ENCODE assay signal across 8 cellular contexts in the genomic region with DNA sequence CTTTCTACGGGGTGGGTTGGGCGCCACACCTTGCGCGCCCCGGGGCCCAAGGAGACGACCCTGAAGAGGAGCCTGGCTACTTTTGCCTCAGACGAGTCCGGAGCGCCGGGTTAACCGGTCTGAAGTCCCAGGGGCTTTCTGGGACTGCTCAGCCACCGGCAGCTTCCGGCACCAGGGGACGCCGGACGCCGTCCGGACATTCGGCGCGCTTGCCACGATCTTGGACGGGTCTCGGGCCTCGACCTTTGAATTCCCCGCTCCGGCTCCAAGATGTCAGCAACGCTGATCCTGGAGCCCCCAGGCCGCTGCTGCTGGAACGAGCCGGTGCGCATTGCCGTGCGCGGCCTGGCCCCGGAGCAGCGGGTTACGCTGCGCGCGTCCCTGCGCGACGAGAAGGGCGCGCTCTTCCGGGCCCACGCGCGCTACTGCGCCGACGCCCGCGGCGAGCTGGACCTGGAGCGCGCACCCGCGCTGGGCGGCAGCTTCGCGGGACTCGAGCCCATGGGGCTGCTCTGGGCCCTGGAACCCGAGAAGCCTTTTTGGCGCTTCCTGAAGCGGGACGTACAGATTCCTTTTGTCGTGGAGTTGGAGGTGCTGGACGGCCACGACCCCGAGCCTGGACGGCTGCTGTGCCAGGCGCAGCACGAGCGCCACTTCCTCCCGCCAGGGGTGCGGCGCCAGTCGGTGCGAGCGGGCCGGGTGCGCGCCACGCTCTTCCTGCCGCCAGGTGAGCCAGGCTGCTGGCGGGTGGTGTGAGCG. TPM values are rescaled to one million over a fixed set of nuclear protein-coding genes. Genes with fewer than 3 reads are reported as not detected.
A peak's percentile ranks its signal among the peaks of the same experiment; 100 is the strongest.
DNase-seq lines count a peak whose midpoint lies in the region; ATAC-seq and TF ChIP-seq lines count a peak whose summit lies in the region.

A gene with protein sequence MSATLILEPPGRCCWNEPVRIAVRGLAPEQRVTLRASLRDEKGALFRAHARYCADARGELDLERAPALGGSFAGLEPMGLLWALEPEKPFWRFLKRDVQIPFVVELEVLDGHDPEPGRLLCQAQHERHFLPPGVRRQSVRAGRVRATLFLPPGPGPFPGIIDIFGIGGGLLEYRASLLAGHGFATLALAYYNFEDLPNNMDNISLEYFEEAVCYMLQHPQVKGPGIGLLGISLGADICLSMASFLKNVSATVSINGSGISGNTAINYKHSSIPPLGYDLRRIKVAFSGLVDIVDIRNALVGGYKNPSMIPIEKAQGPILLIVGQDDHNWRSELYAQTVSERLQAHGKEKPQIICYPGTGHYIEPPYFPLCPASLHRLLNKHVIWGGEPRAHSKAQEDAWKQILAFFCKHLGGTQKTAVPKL (plus strand): TSS at position 184 of the 759 bp plus-strand sequence. CDS start 87 bp downstream, at position 271.

- peak within 1 kb of the TSS; percentile 76; the same call in 1 of the 2 replicates for H2AFZ ChIP-seq in SK-N-SH (ENCODE audit: low read depth)

- no peak for TF ChIP-seq POLR2A in adrenal gland (IDR thresholded peaks at IDR 0.05)

- 36% methylated on average over 14 of the region's 89 CpGs for WGBS in SK-N-SH (ENCODE audit: low lambda C conversion rate)
- 1 to 6% (median 3%) methylated on average over 6 to 89 of the region's 89 CpGs for WGBS in adrenal gland, 4 donors

- no peaks in the 10 kb centered on the region for H3K79me2 ChIP-seq in DOHH2 (ENCODE audit: control insufficient read depth, low read length)
- no peaks in the 10 kb centered on the region for H3K79me2 ChIP-seq in SK-N-SH (ENCODE audit: insufficient read depth)

- H3K36me3 ChIP-seq in DOHH2 (ENCODE audit: control insufficient read depth, low read length) (no peaks in the 10 kb centered on the region), SK-N-SH (replicated peaks in 1 of 2; ENCODE audit: control insufficient read depth in 1 of 2, insufficient read depth in 2 of 2, low read length in 1 of 2) (no peaks in the 10 kb centered on the region), adrenal gland (replicated peaks in 1 of 2) (no peaks in the 10 kb centered on the region), iPS-15b (ENCODE audit: control insufficient read depth, insufficient read depth, low read length) (no peaks in the 10 kb centered on the region), skeletal muscle tissue (ENCODE audit: control insufficient read depth in 3 of 3, insufficient read depth in 3 of 3, low read length in 3 of 3) (no peaks in the 10 kb centered on the region)

- H3K27ac ChIP-seq in DOHH2 (ENCODE audit: low read depth, low read length): no peak within 1 kb of the TSS
- no peak within 1 kb of the TSS for H3K27ac ChIP-seq in SK-N-SH (ENCODE audit: low read depth in 2 of 2, low read length in 1 of 2)
- H3K27ac ChIP-seq in adrenal gland: peak within 1 kb of the TSS in 1 of 5 donors; percentile 36
- no peak within 1 kb of the TSS for H3K27ac ChIP-seq in skeletal muscle tissue (ENCODE audit: low read depth, low read length)

- peak within 1 kb of the TSS; percentile 63 for H3K4me2 ChIP-seq in DOHH2 (ENCODE audit: low read length)
- H3K4me2 ChIP-seq in SK-N-SH: peak within 1 kb of the TSS; percentile 70

- H3F3A ChIP-seq in DOHH2 (ENCODE audit: control insufficient read depth, insufficient read depth): no peaks in the 10 kb centered on the region; the same call in 1 of the 2 replicates
- no peaks in the 10 kb centered on the region for H3F3A ChIP-seq in SK-N-SH (replicated peaks; ENCODE audit: insufficient read depth)

- H3K4me1 ChIP-seq in DOHH2 (ENCODE audit: control insufficient read depth, low read length) (peaks cover 14% of the 10 kb centered on the region), SK-N-SH (ENCODE audit: control insufficient read depth in 1 of 2, insufficient read depth in 2 of 2, low read depth in 1 of 2, low read length in 1 of 2) (no peaks in the 10 kb centered on the region; a peak in 1 of 4 replicates), adrenal gland (replicated peaks in 1 of 2) (no peaks in the 10 kb centered on the region), iPS-15b (ENCODE audit: control insufficient read depth, insufficient read depth, low read length) (no peaks in the 10 kb centered on the region), skeletal muscle tissue (ENCODE audit: control insufficient read depth in 3 of 3, insufficient read depth in 3 of 3, low read length in 3 of 3) (peaks cover 0 to 10% (median 5%) of the 10 kb centered on the region in 3 donors)

- no peak for TF ChIP-seq EP300 in SK-N-SH (IDR thresholded peaks at IDR 0.05; ENCODE audit: borderline replicate concordance in 1 of 2, low read depth in 1 of 2, low read length in 1 of 2)

- intact Hi-C loops in adrenal gland (cut with DNase I): no loop called here

- DNase-seq in SK-N-SH (peak; percentile 77), adrenal gland (peak in 5 of 7 donors; percentile 19 to 35 (median 26)), NCI-H187 treated with DMSO at 0.1 percent for 48 hours (lab: John Stamatoyannopoulos, UW) (no peak), NCI-H82 treated with DMSO at 0.1 percent for 48 hours (lab: John Stamatoyannopoulos, UW; ENCODE audit: unreplicated experiment) (no peak)

- H3K9me2 ChIP-seq in DOHH2 (replicated peaks; ENCODE audit: control insufficient read depth, low read length): no peaks in the 10 kb centered on the region
- H3K9me2 ChIP-seq in SK-N-SH: no peaks in the 10 kb centered on the region

- no peak within 1 kb of the TSS for H3K9ac ChIP-seq in SK-N-SH
- H3K9ac ChIP-seq in iPS-15b (ENCODE audit: low read depth, low read length): peak within 1 kb of the TSS; percentile 89
- H3K9ac ChIP-seq in skeletal muscle tissue (ENCODE audit: low read depth in 1 of 3, low read length in 3 of 3): peak within 1 kb of the TSS; percentile 59 to 79 (median 61)

- H4K20me1 ChIP-seq in DOHH2 (ENCODE audit: control insufficient read depth, insufficient read depth, low read depth, low read length) (no peaks in the 10 kb centered on the region; the same call in 1 of the 2 replicates), SK-N-SH (ENCODE audit: insufficient read depth) (no peaks in the 10 kb centered on the region)

- POLR2A ChIA-PET in SK-N-SH (lab: Yijun Ruan, JAX): no interaction called here

- TF ChIP-seq CTCF in DOHH2 (IDR thresholded peaks at IDR 0.05; ENCODE audit: low read depth, low read length, poor library complexity, severe bottlenecking): no peak
- no peak for TF ChIP-seq CTCF in SK-N-SH (IDR thresholded peaks at IDR 0.05)
- TF ChIP-seq CTCF in adrenal gland (IDR thresholded peaks at IDR 0.05): peak in 3 of 6 experiments; percentile 14 to 32 (median 18)

- H3K4me3 ChIP-seq in DOHH2 (ENCODE audit: low read length) (peak within 1 kb of the TSS; percentile 60), SK-N-SH (ENCODE audit: low read depth in 2 of 2, low read length in 1 of 2) (peak within 1 kb of the TSS; percentile 47 to 54; a peak in 3 of 4 replicates), adrenal gland (peak within 1 kb of the TSS in 2 of 4 donors; percentile 28 to 89), iPS-15b (ENCODE audit: low read depth, low read length) (peak within 1 kb of the TSS; percentile 69), skeletal muscle tissue (ENCODE audit: low read length in 3 of 3) (peak within 1 kb of the TSS; percentile 66 to 76 (median 75))

- CTCF ChIA-PET in SK-N-SH (lab: Yijun Ruan, JAX): interaction anchor here (0.6 kb wide), 1 partner anchor 306 kb away, joined by 3 read pairs; no protein-coding TSS in a partner anchor

- peaks cover 21% of the 10 kb centered on the region for H3K27me3 ChIP-seq in DOHH2 (ENCODE audit: control insufficient read depth, low read length)
- no peaks in the 10 kb centered on the region; the same call in 1 of the 2 replicates for H3K27me3 ChIP-seq in SK-N-SH (ENCODE audit: insufficient read depth)
- no peaks in the 10 kb centered on the region for H3K27me3 ChIP-seq in adrenal gland
- peaks cover 19% of the 10 kb centered on the region for H3K27me3 ChIP-seq in iPS-15b (ENCODE audit: control insufficient read depth, insufficient read depth, low read length)
- no peaks in the 10 kb centered on the region for H3K27me3 ChIP-seq in skeletal muscle tissue (ENCODE audit: control insufficient read depth in 3 of 3, insufficient read depth in 3 of 3, low read length in 3 of 3)

- H3K9me3 ChIP-seq in DOHH2 (ENCODE audit: control insufficient read depth, insufficient read depth, low read length) (no peaks in the 10 kb centered on the region), SK-N-SH (no peaks in the 10 kb centered on the region), adrenal gland (replicated peaks in 1 of 3) (no peaks in the 10 kb centered on the region), iPS-15b (ENCODE audit: control insufficient read depth, insufficient read depth, low read length) (no peaks in the 10 kb centered on the region), skeletal muscle tissue (ENCODE audit: control insufficient read depth in 3 of 3, low read length in 3 of 3) (no peaks in the 10 kb centered on the region)

- no peak for TF ChIP-seq RAD21 in SK-N-SH (IDR thresholded peaks at IDR 0.05; ENCODE audit: low read length)

- peak; percentile 60 for ATAC-seq in HG02588 (IDR thresholded peaks at IDR 0.05; ENCODE audit: unreplicated experiment)

TF ChIP-seq in SK-N-SH, 30 proteins besides CTCF, POLR2A, EP300 and RAD21:
- no peak for TF ChIP-seq SMC3 (IDR thresholded peaks at IDR 0.05; ENCODE audit: low read depth, low read length)
- no peak for TF ChIP-seq ELF1 (IDR thresholded peaks at IDR 0.05)
- no peak for TF ChIP-seq MXI1 (IDR thresholded peaks at IDR 0.05; ENCODE audit: low read depth, low read length)
- no peak for TF ChIP-seq YY1 (IDR thresholded peaks at IDR 0.05; ENCODE audit: low read depth)
- TF ChIP-seq, protein P1, sequence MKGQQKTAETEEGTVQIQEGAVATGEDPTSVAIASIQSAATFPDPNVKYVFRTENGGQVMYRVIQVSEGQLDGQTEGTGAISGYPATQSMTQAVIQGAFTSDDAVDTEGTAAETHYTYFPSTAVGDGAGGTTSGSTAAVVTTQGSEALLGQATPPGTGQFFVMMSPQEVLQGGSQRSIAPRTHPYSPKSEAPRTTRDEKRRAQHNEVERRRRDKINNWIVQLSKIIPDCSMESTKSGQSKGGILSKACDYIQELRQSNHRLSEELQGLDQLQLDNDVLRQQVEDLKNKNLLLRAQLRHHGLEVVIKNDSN (IDR thresholded peaks at IDR 0.05; ENCODE audit: borderline replicate concordance, low read depth): no peak
- TF ChIP-seq EZH2phosphoT487 (IDR thresholded peaks at IDR 0.05; ENCODE audit: borderline replicate concordance, low read depth): no peak

RNA-seq across cellular contexts. Expression of the gene that starts here (rescaled TPM):
- 0.12 and 0.13 TPM in 2 replicates for polyA plus RNA-seq in SK-N-SH (2012; rRNA removed)
- 0.12 and 0.16 TPM in 2 replicates for polyA plus RNA-seq in SK-N-SH (2012; cell fraction: cytosol; rRNA removed)
- polyA plus RNA-seq in SK-N-SH (2012; cell fraction: nucleus; rRNA removed): 0.07 and 0.14 TPM in 2 replicates
- total RNA-seq in adrenal gland: 1 to 10 TPM; 1.8 to 6.7 (median 2.6) TPM
- 1 to 10 TPM in 2 of 3 donors, under 1 TPM in 1; 0.74 to 1.8 (median 1.3) TPM for polyA plus RNA-seq in adrenal gland
- 0.52 TPM for total RNA-seq in skeletal muscle tissue

Comparison
In these comparisons a context has a peak if more than half of its experiments do, and no peak if none do; other contexts are left out.
1. Peak in DNase-seq, H3K4me3 ChIP-seq and H3K4me2 ChIP-seq in SK-N-SH; RNA of the gene not detected or under 1 TPM.
2. DNase-seq: peak in adrenal gland (5 of 7); none in NCI-H187 treated with DMSO at 0.1 percent for 48 hours (single experiment) and NCI-H82 treated with DMSO at 0.1 percent for 48 hours (single experiment).